In the genomic region with DNA sequence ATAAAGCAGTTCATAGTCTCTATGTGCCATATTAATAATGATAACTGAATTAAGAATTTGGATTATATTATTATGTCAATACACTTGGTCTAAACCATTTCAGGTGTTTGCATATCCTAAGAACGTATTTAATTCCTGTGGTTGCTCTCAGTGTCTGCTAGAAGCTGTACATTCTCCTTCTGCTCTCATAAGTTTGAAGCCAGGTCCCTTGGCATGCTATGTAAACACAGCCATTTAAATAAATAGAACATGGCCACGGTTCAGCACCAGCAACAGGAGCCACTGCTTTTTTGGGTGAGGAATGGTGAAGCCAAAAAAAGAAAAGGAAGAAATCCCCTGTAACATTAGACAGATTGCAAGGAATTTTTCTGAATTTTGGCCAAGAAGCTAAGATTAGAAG, we compare ENCODE assay signal across 20 cellular contexts. TPM values are rescaled to one million over a fixed set of nuclear protein-coding genes. Genes with fewer than 3 reads are reported as not detected.
DNase-seq lines count a peak whose midpoint lies in the region; ATAC-seq and TF ChIP-seq lines count a peak whose summit lies in the region.
"Had no signal": no experiment of that assay in that cellular context is flagged by ENCODE, and none has a peak within 500 bp of the region (broad histone marks: within the 10 kb centered on the region; RNA-seq: fewer than 3 reads in every experiment).

No MANE protein-coding gene starts in this region.

- CTCF ChIA-PET in PC-9 (lab: Charles Lee), result interaction anchor here (0.6 kb wide), 1 partner anchor 36 kb away, joined by 3 read pairs; no protein-coding TSS in a partner anchor

- no peak for TF ChIP-seq CTCF in 22Rv1 (IDR thresholded peaks at IDR 0.05)
- TF ChIP-seq CTCF in psoas muscle (IDR thresholded peaks at IDR 0.05), result no peak
- no peak for TF ChIP-seq CTCF in PC-9 (conservative IDR thresholded peaks at IDR 0.05)

- H3K4me3 ChIP-seq in psoas muscle (no peak overlapping the region), PC-9 (no peak overlapping the region)
- H3K4me3 ChIP-seq: BLaER1 treated with 17β-estradiol and CSF1 and Interleukin-3, amounts not matched to agents 10 nM and 100 nM had no signal

- no peak for ATAC-seq in psoas muscle
- ATAC-seq: CD8-positive, alpha-beta T cell; HCT116 had no signal

- H3K9me3 ChIP-seq in psoas muscle (no peaks in the 10 kb centered on the region), PC-9 (ENCODE audit: insufficient read depth, low read depth) (no peaks in the 10 kb centered on the region)

- no peaks in the 10 kb centered on the region; the same call in 1 of the 2 replicates for H3F3A ChIP-seq in PC-9 (ENCODE audit: insufficient read depth, low read depth)

- peak overlapping the region; percentile 16; the same call in 1 of the 2 replicates for H3K27ac ChIP-seq in 22Rv1
- peak overlapping the region; percentile 84 for H3K27ac ChIP-seq in psoas muscle
- no peak overlapping the region for H3K27ac ChIP-seq in PC-9
- no peak overlapping the region for H3K27ac ChIP-seq in substantia nigra (ENCODE audit: low read depth, low read length, poor library complexity, severe bottlenecking)
- H3K27ac ChIP-seq: BLaER1 treated with 17β-estradiol and CSF1 and Interleukin-3, amounts not matched to agents 10 nM and 100 nM had no signal

- no peaks in the 10 kb centered on the region for H4K20me1 ChIP-seq in PC-9 (ENCODE audit: insufficient read depth)
- H4K20me1 ChIP-seq: BLaER1 treated with 17β-estradiol and CSF1 and Interleukin-3, amounts not matched to agents 10 nM and 100 nM had no signal

- H3K4me2 ChIP-seq in PC-9, result no peak overlapping the region
- H3K4me2 ChIP-seq: BLaER1 treated with 17β-estradiol and CSF1 and Interleukin-3, amounts not matched to agents 10 nM and 100 nM had no signal

- no peaks in the 10 kb centered on the region for H3K79me2 ChIP-seq in PC-9 (ENCODE audit: low read depth)

- WGBS in psoas muscle, 3 donors, result 17 to 20% (median 18%) methylated on average over 2 of the region's 2 CpGs

- no peak overlapping the region for H2AFZ ChIP-seq in PC-9

- BruUV-seq in PC-9 (replicated peaks; lab: Mats Ljungman, UMichigan), result no TSS peak

- H3K27me3 ChIP-seq in psoas muscle (ENCODE audit: insufficient read depth in 3 of 3, low read length in 2 of 3), result no peaks in the 10 kb centered on the region
- no peaks in the 10 kb centered on the region for H3K27me3 ChIP-seq in PC-9 (ENCODE audit: insufficient read depth, low read depth)
- H3K27me3 ChIP-seq: BLaER1 treated with 17β-estradiol and CSF1 and Interleukin-3, amounts not matched to agents 10 nM and 100 nM had no signal

- DNase-seq in NCI-H69 (lab: John Stamatoyannopoulos, UW), result peak; percentile 16
- DNase-seq in fibroblast of peridontal ligament (ENCODE audit: extremely low read depth), result peak; percentile 47
- no peak for DNase-seq in psoas muscle
- DNase-seq in PC-9, result no peak
- no peak for DNase-seq in substantia nigra (lab: John Stamatoyannopoulos, UW)
- DNase-seq in NCI-H1092 (lab: John Stamatoyannopoulos, UW), result no peak
- DNase-seq in ureter (ENCODE audit: low spot score), result no peak
- DNase-seq: Calu3; CD8-positive, alpha-beta T cell; DMS 273 treated with DMSO at 0.1 percent for 48 hours; DMS79; GF-D8; GOT3; H7; HFFc6 had no signal

- no peaks in the 10 kb centered on the region for H3K36me3 ChIP-seq in psoas muscle (ENCODE audit: insufficient read depth in 1 of 2, low read depth in 1 of 2)
- H3K36me3 ChIP-seq in PC-9 (ENCODE audit: low read depth), result no peaks in the 10 kb centered on the region
- H3K36me3 ChIP-seq: BLaER1 treated with 17β-estradiol and CSF1 and Interleukin-3, amounts not matched to agents 10 nM and 100 nM had no signal

- intact Hi-C loops in psoas muscle (cut with DNase I) (no loop called here), PC-9 (cut with micrococcal nuclease; ENCODE audit: unreplicated experiment) (no loop called here)

- H3K4me1 ChIP-seq in psoas muscle (peaks cover 24% of the 10 kb centered on the region), PC-9 (replicated peaks; ENCODE audit: insufficient read depth) (no peaks in the 10 kb centered on the region)

- POLR2A ChIA-PET in PC-9 (lab: Charles Lee; ENCODE audit: unreplicated experiment), result interaction anchor here (0.8 kb wide), 1 partner anchor 13 kb away, joined by 5 read pairs; no protein-coding TSS in a partner anchor

- no peaks in the 10 kb centered on the region for H3K9me2 ChIP-seq in PC-9 (ENCODE audit: insufficient read depth)

RNA-seq across cellular contexts. Expression of a gene that starts 19.1 kb away (rescaled TPM):
- total RNA-seq in psoas muscle (100 to 1,000 TPM in 2 of 4 donors, 10 to 100 TPM in 2; 43.3 to 171 (median 103) TPM), PC-9 (2021) (75.6 and 92.8 TPM in 2 replicates), ureter (25.5 TPM)
- 10 to 100 TPM in 2 of 3 donors, 1 to 10 TPM in 1; 10.0 to 21.6 (median 20.5) TPM for polyA plus RNA-seq in psoas muscle
- total RNA-seq: B cell; CD8-positive, alpha-beta T cell had no signal
- polyA plus RNA-seq: IgD-negative memory B cell had no signal

Comparison
In these comparisons a context has a peak if more than half of its experiments do, and no peak if none do; other contexts are left out.
1. H3K27ac ChIP-seq: peak in 22Rv1 (single experiment) and psoas muscle (single experiment); none in PC-9 (single experiment) and substantia nigra (single experiment).
2. DNase-seq: peak in NCI-H69 (single experiment) and fibroblast of peridontal ligament (single experiment); none in psoas muscle (0 of 2), PC-9 (0 of 2), substantia nigra (0 of 49), NCI-H1092 (single experiment) and ureter (single experiment).